Comparison of ENCODE assay signal across 4 cellular contexts in genomic region chr1:16766663-16767342, GRCh38. TPM values are rescaled to one million over a fixed set of nuclear protein-coding genes. Genes with fewer than 3 reads are reported as not detected.
"Had no signal": no experiment of that assay in that cellular context is flagged by ENCODE, and none has a peak within 500 bp of the region (broad histone marks: within the 10 kb centered on the region; RNA-seq: fewer than 3 reads in every experiment).

No MANE protein-coding gene starts in this region.

RNA-seq across cellular contexts. Expression of gene RNU1-4, which starts 26.5 kb away (rescaled TPM):
- total RNA-seq: osteoblast had no signal
- polyA plus RNA-seq: adrenal gland, neural cell, urinary bladder had no signal
